Comparison of ENCODE assay signal across 8 cellular contexts in the genomic region with DNA sequence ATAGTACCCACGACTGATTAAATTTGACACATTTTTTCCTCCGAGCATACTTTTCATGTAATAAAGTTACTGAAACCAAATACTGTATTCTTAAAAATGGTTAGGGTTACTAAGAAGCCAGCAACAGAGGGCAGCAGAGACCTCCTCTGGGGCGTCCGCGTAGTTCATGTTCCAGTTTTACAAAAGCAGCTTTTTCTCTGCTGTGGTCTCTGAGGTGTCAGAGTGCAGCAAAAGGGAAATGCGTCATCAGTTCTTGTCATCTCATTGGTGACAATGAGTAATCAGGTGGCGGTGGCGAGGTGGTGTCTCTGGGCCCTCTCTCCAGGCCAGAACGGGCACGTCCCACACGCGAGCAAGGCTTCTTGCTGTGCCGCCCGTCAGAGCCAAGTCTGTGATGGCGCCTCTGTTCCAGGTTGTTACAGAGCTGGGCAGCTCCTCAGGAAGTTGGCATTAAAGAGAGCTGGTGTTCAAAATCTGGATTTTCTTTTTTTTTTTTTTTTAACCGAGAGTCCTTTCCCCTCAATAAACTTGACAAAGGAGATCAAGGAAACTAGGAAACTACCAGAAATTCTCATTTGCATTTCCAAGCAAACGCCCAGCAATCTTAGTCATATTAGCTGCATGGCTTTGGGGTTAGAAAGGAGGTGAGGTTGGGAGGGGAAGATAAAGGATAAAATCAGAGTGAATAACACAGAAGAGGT.
DNase-seq lines count a peak whose midpoint lies in the region; ATAC-seq, FAIRE-seq and TF ChIP-seq lines count a peak whose summit lies in the region.

No MANE protein-coding gene starts in this region.

- WGBS in right cardiac atrium, result 4% methylated on average over 17 of the region's 17 CpGs
- 5 to 7% (median 5%) methylated on average over 17 of the region's 17 CpGs for WGBS in psoas muscle, 3 donors

- no peak for FAIRE-seq in urothelium cell line (lab: Jason Lieb, UNC)

- H3K27me3 ChIP-seq in right cardiac atrium (ENCODE audit: control insufficient read depth, insufficient read depth) (no peaks in the 10 kb centered on the region), psoas muscle (ENCODE audit: insufficient read depth in 3 of 3, low read length in 2 of 3) (no peaks in the 10 kb centered on the region)

- DNase-seq in GM13977 (ENCODE audit: low spot score) (peak; percentile 80), NCI-H146 (lab: John Stamatoyannopoulos, UW) (peak; percentile 79), T-helper 17 cell (peak; percentile 78 to 85 (median 84)), anterior cingulate cortex (lab: John Stamatoyannopoulos, UW) (peak; percentile 10 to 95 (median 78)), right cardiac atrium (peak; percentile 92), psoas muscle (peak; percentile 81 to 90), urothelium cell line (ENCODE audit: low spot score) (peak; percentile 88)

- peak overlapping the region; percentile 76 for H3K4me3 Mint-ChIP-seq in T-helper 17 cell

- H3K36me3 ChIP-seq in psoas muscle (ENCODE audit: insufficient read depth in 1 of 2, low read depth in 1 of 2), result no peaks in the 10 kb centered on the region

- peaks cover 12% of the 10 kb centered on the region for H3K27me3 Mint-ChIP-seq in T-helper 17 cell

- H3K4me1 ChIP-seq in right cardiac atrium (ENCODE audit: control insufficient read depth, insufficient read depth, low read length) (no peaks in the 10 kb centered on the region), psoas muscle (peaks cover 3% of the 10 kb centered on the region)

- H3K4me3 ChIP-seq in right cardiac atrium (ENCODE audit: low read length) (peak overlapping the region; percentile 51), psoas muscle (peak overlapping the region; percentile 62)

- peak overlapping the region; percentile 76 for H3K27ac ChIP-seq in right cardiac atrium (ENCODE audit: low read length)
- peak overlapping the region; percentile 76 for H3K27ac ChIP-seq in psoas muscle

- H3K27ac Mint-ChIP-seq in T-helper 17 cell, result peak overlapping the region; percentile 95

- in situ Hi-C loops in GM13977 (cut with MboI; ENCODE audit: low pct_unique_long_range_greater_than_20kb, low sequenced_read_pairs, unreplicated experiment), result no loop called here

- intact Hi-C loops in right cardiac atrium (cut with DNase I), result loop anchor here in 3 of 4 donors (1.0 to 10.0 kb wide), 4 partner anchors 98 to 652 kb away; a partner anchor contains a TSS
- intact Hi-C loops in psoas muscle (cut with DNase I), result loop anchor here (1.0 to 5.0 kb wide), 4 partner anchors 54 to 176 kb away; a partner anchor contains a TSS

- peak; percentile 99 for ATAC-seq in HG02884 (IDR thresholded peaks at IDR 0.05; ENCODE audit: unreplicated experiment)
- peak; percentile 99 for ATAC-seq in T-helper 17 cell
- ATAC-seq in right cardiac atrium, result peak; percentile 97 to 99
- ATAC-seq in psoas muscle, result peak; percentile 99

- peaks cover 8% of the 10 kb centered on the region for H3K4me1 Mint-ChIP-seq in T-helper 17 cell

- H3K9me3 ChIP-seq in T-helper 17 cell (ENCODE audit: control insufficient read depth, low read length, poor library complexity, severe bottlenecking), result no peaks in the 10 kb centered on the region
- no peaks in the 10 kb centered on the region for H3K9me3 ChIP-seq in right cardiac atrium (ENCODE audit: control insufficient read depth, low read length)
- no peaks in the 10 kb centered on the region for H3K9me3 ChIP-seq in psoas muscle

- TF ChIP-seq CTCF in GM13977 (IDR thresholded peaks at IDR 0.05; ENCODE audit: extremely low read depth, insufficient read depth, missing control alignments), result peak; percentile 54
- TF ChIP-seq CTCF in psoas muscle (IDR thresholded peaks at IDR 0.05), result peak; percentile 79

- no peaks in the 10 kb centered on the region for H3K36me3 Mint-ChIP-seq in T-helper 17 cell (ENCODE audit: low read depth)

Comparison
In these comparisons a context has a peak if more than half of its experiments do, and no peak if none do; other contexts are left out.
1. Peak in every context shown above with its lines: DNase-seq, ATAC-seq, H3K4me3 ChIP-seq and H3K27ac ChIP-seq.